Comparison of ENCODE assay signal across 9 cellular contexts in genomic region chr11:23021287-23021863, GRCh38.
DNase-seq lines count a peak whose midpoint lies in the region; ATAC-seq and TF ChIP-seq lines count a peak whose summit lies in the region.
"Had no signal": no experiment of that assay in that cellular context is flagged by ENCODE, and none has a peak within 500 bp of the region (broad histone marks: within the 10 kb centered on the region; RNA-seq: fewer than 3 reads in every experiment).

No MANE protein-coding gene starts in this region.

- no peak overlapping the region for H3K4me3 ChIP-seq in LNCaP clone FGC (ENCODE audit: low read depth, low read length)

- in situ Hi-C loops in T47D (cut with HindIII; ENCODE audit: low pct_unique_long_range_greater_than_20kb, low sequenced_read_pairs), result no loop called here

- DNase-seq in NCI-H2107 treated with DMSO at 0.1 percent for 48 hours (lab: John Stamatoyannopoulos, UW; ENCODE audit: unreplicated experiment) (peak; percentile 3), NCI-H2107 (lab: John Stamatoyannopoulos, UW) (no peak), LNCaP clone FGC (ENCODE audit: low read depth) (no peak), T47D (ENCODE audit: low read depth in 1 of 2, low spot score in 1 of 2) (peak; percentile 46 to 52), lung microvascular endothelial cell (ENCODE audit: low read depth in 2 of 2) (peak; percentile 31 to 48), NOMO-1 treated with DMSO at 0.1 percent for 48 hours (lab: John Stamatoyannopoulos, UW; ENCODE audit: unreplicated experiment) (no peak), cortex of kidney (lab: John Stamatoyannopoulos, UW) (no peak)
- DNase-seq: CD4-positive, CD25-positive, alpha-beta regulatory T cell had no signal

- peak; percentile 59 for TF ChIP-seq CTCF in LNCaP clone FGC (IDR thresholded peaks at IDR 0.05; ENCODE audit: control insufficient read depth, extremely low read depth, insufficient read depth)

- peak; percentile 50 for ATAC-seq in GM21737 (IDR thresholded peaks at IDR 0.05; ENCODE audit: unreplicated experiment)

Comparison
In these comparisons a context has a peak if more than half of its experiments do, and no peak if none do; other contexts are left out.
1. DNase-seq: peak in NCI-H2107 treated with DMSO at 0.1 percent for 48 hours (single experiment), T47D (2 of 2) and lung microvascular endothelial cell (2 of 2); none in NCI-H2107 (single experiment), LNCaP clone FGC (single experiment), NOMO-1 treated with DMSO at 0.1 percent for 48 hours (single experiment) and cortex of kidney (single experiment).